20 cellular contexts compared by ENCODE assay signal in the genomic region with DNA sequence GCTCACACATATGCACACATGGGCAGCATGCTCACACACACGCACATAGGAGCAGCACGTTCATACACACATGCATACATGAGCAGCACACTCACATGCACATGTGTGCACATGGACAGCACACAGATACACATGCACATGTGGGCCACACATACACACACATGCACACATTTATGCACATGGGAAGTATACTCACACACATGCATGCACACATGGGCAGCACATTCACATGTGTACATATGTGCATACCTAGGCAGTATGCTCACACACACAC. TPM values are rescaled to one million over a fixed set of nuclear protein-coding genes. Genes with fewer than 3 reads are reported as not detected.
DNase-seq lines count a peak whose midpoint lies in the region; ATAC-seq, FAIRE-seq and TF ChIP-seq lines count a peak whose summit lies in the region.
"Had no signal": no experiment of that assay in that cellular context is flagged by ENCODE, and none has a peak within 500 bp of the region (broad histone marks: within the 10 kb centered on the region; RNA-seq: fewer than 3 reads in every experiment).

No MANE protein-coding gene starts in this region.

- H4K8ac ChIP-seq in H9 (replicated peaks; ENCODE audit: insufficient read length, low read depth, low read length): peak overlapping the region; percentile 7
- H4K8ac ChIP-seq in trophoblast cell (ENCODE audit: low read depth, low read length): no peak overlapping the region

- H3K27me3 Mint-ChIP-seq in H9 (ENCODE audit: low read depth) (no peaks in the 10 kb centered on the region), glutamatergic neuron (ENCODE audit: unreplicated experiment) (peaks cover 17% of the 10 kb centered on the region)
- H3K27me3 Mint-ChIP-seq: CD4-positive, alpha-beta memory T cell; IgD-negative memory B cell had no signal

- CTCF ChIA-PET in K562 (lab: Yijun Ruan, JAX; ENCODE audit: low intra/inter-chr PET ratio) (no interaction called here), PC-9 (lab: Charles Lee) (no interaction called here)

- BruUV-seq in K562 (replicated peaks; lab: Mats Ljungman, UMichigan) (no TSS peak), PC-9 (replicated peaks; lab: Mats Ljungman, UMichigan) (no TSS peak)

- no peaks in the 10 kb centered on the region for H3K4me1 ChIP-seq in H9 (ENCODE audit: insufficient read depth, low read length)
- H3K4me1 ChIP-seq in K562 (replicated peaks in 1 of 2; ENCODE audit: control insufficient read depth in 2 of 2, insufficient read depth in 2 of 2, low read length in 2 of 2): peaks cover 0 to 42% of the 10 kb centered on the region in 2 experiments; a peak in 1 of 5 replicates
- no peaks in the 10 kb centered on the region for H3K4me1 ChIP-seq in trophoblast cell (ENCODE audit: control insufficient read depth in 1 of 2, insufficient read depth in 2 of 2, low read length in 2 of 2)
- no peaks in the 10 kb centered on the region for H3K4me1 ChIP-seq in PC-9 (replicated peaks; ENCODE audit: insufficient read depth)
- H3K4me1 ChIP-seq: BE2C had no signal

- WGBS in H9 (ENCODE audit: extremely low coverage, insufficient read length, low lambda C conversion rate): no CpG with 5 or more reads among the region's 2 CpGs
- 1% methylated on average over 2 of the region's 2 CpGs for WGBS in K562 (ENCODE audit: insufficient coverage, low coverage, missing lambda C conversion rate)
- WGBS in trophoblast cell (ENCODE audit: extremely low coverage, insufficient coverage, insufficient read length): no CpG with 5 or more reads among the region's 2 CpGs

- no peaks in the 10 kb centered on the region for H3K36me3 ChIP-seq in K562 (ENCODE audit: control insufficient read depth, insufficient read depth, low read length)
- no peaks in the 10 kb centered on the region for H3K36me3 ChIP-seq in trophoblast cell (ENCODE audit: control insufficient read depth in 1 of 2, insufficient read depth in 2 of 2, low read length in 2 of 2)
- no peaks in the 10 kb centered on the region for H3K36me3 ChIP-seq in PC-9 (ENCODE audit: low read depth)
- H3K36me3 ChIP-seq: BE2C had no signal

- H3K9me3 ChIP-seq in H9 (ENCODE audit: control insufficient read depth, low read depth, low read length): no peaks in the 10 kb centered on the region
- peaks cover 14% of the 10 kb centered on the region; the same call in 1 of the 2 replicates for H3K9me3 ChIP-seq in K562 (replicated peaks; ENCODE audit: control insufficient read depth, insufficient read depth, low read depth, low read length)
- peaks cover 14% of the 10 kb centered on the region for H3K9me3 ChIP-seq in trophoblast cell (ENCODE audit: insufficient read depth, low read depth, low read length)
- no peaks in the 10 kb centered on the region for H3K9me3 ChIP-seq in PC-9 (ENCODE audit: insufficient read depth, low read depth)
- H3K9me3 ChIP-seq: BE2C had no signal

- H3K27ac Mint-ChIP-seq in H9 (peak overlapping the region in 2 of 3 experiments; percentile 66 to 79; a peak in 2 of 7 replicates), glutamatergic neuron (ENCODE audit: unreplicated experiment) (peak overlapping the region; percentile 77)
- H3K27ac Mint-ChIP-seq: HFFc6, IgD-negative memory B cell had no signal

- H3K4me3 ChIP-seq in K562 (no peak overlapping the region), trophoblast cell (ENCODE audit: low read depth, low read length) (peak overlapping the region; percentile 10), PC-9 (no peak overlapping the region)

- H3K27ac ChIP-seq in H9 (ENCODE audit: insufficient read length, low read depth, low read length): no peak overlapping the region
- H3K27ac ChIP-seq in K562 (ENCODE audit: extremely low read depth, low read depth, low read length): no peak overlapping the region
- H3K27ac ChIP-seq in trophoblast cell (ENCODE audit: low read depth, low read length): no peak overlapping the region
- no peak overlapping the region for H3K27ac ChIP-seq in PC-9
- H3K27ac ChIP-seq: C4-2B had no signal

- H3K79me2 ChIP-seq in H9 (ENCODE audit: insufficient read depth, low read length) (no peaks in the 10 kb centered on the region), K562 (ENCODE audit: control insufficient read depth, insufficient read depth, low read length) (no peaks in the 10 kb centered on the region), trophoblast cell (ENCODE audit: control insufficient read depth, insufficient read depth, low read length, poor library complexity) (no peaks in the 10 kb centered on the region), PC-9 (ENCODE audit: low read depth) (no peaks in the 10 kb centered on the region)

- H3K23ac ChIP-seq in H9 (ENCODE audit: insufficient read length, low read depth, low read length) (no peak overlapping the region), trophoblast cell (ENCODE audit: low read length) (no peak overlapping the region)

- peaks cover 4% of the 10 kb centered on the region for H3K9me1 ChIP-seq in K562 (ENCODE audit: control insufficient read depth, insufficient read depth, low read length)

- H4K91ac ChIP-seq in H9 (ENCODE audit: insufficient read length, low read depth, low read length): no peak overlapping the region
- no peak overlapping the region for H4K91ac ChIP-seq in trophoblast cell (ENCODE audit: low read depth, low read length)

- H3K4ac ChIP-seq in H9 (ENCODE audit: low read depth, low read length) (no peak overlapping the region), trophoblast cell (ENCODE audit: low read depth, low read length) (no peak overlapping the region)

- no peak overlapping the region for H2BK15ac ChIP-seq in H9 (ENCODE audit: low read depth, low read length)

- intact Hi-C loops in K562 (cut with micrococcal nuclease): loop anchor here (2.0 kb wide), 1 partner anchor 19 kb away; no protein-coding TSS in a partner anchor
- intact Hi-C loops in PC-9 (cut with micrococcal nuclease; ENCODE audit: unreplicated experiment): no loop called here

- H3K27me3 ChIP-seq in H9 (ENCODE audit: insufficient read depth, low read length) (no peaks in the 10 kb centered on the region), K562 (ENCODE audit: control insufficient read depth in 2 of 2, insufficient read depth in 2 of 2, low read length in 2 of 2) (peaks cover 41 to 92% of the 10 kb centered on the region in 2 experiments; a peak in 4 of 5 replicates), trophoblast cell (ENCODE audit: insufficient read depth, low read length) (no peaks in the 10 kb centered on the region), PC-9 (ENCODE audit: insufficient read depth, low read depth) (peaks cover 28% of the 10 kb centered on the region)
- H3K27me3 ChIP-seq: BE2C had no signal

- H3F3A ChIP-seq in PC-9 (ENCODE audit: insufficient read depth, low read depth): peaks cover 6% of the 10 kb centered on the region; the same call in 1 of the 2 replicates

- H3K9ac ChIP-seq in H9 (ENCODE audit: extremely low read depth, insufficient read length, low read length) (no peak overlapping the region), K562 (ENCODE audit: insufficient read depth in 1 of 2, low read depth in 2 of 2, low read length in 2 of 2) (no peak overlapping the region), trophoblast cell (ENCODE audit: low read length) (no peak overlapping the region)

- H3T11ph ChIP-seq in H9 (ENCODE audit: low read length): no peak overlapping the region

- TF ChIP-seq CTCF in H9 (conservative IDR thresholded peaks at IDR 0.05): no peak
- no peak for TF ChIP-seq CTCF in K562 (IDR thresholded peaks at IDR 0.05 in 2 of 3, conservative IDR thresholded peaks at IDR 0.05 in 1 of 3; ENCODE audit: insufficient read depth in 2 of 3, low read depth in 1 of 3, low read length in 3 of 3)
- no peak for TF ChIP-seq CTCF in glutamatergic neuron (IDR thresholded peaks at IDR 0.05; ENCODE audit: partially characterized antibody, unreplicated experiment)
- TF ChIP-seq CTCF in PC-9 (conservative IDR thresholded peaks at IDR 0.05): no peak

- H2BK12ac ChIP-seq in H9 (ENCODE audit: insufficient read length, low read depth, low read length): no peak overlapping the region
- no peak overlapping the region for H2BK12ac ChIP-seq in trophoblast cell (ENCODE audit: low read length)

- H2AFZ ChIP-seq in H9 (ENCODE audit: low read length) (no peak overlapping the region), K562 (ENCODE audit: low read depth, low read length) (no peak overlapping the region), trophoblast cell (ENCODE audit: insufficient read depth, low read length, poor library complexity) (no peak overlapping the region), PC-9 (no peak overlapping the region)

- FAIRE-seq in K562 (lab: Jason Lieb, UNC): peak; percentile 57
- FAIRE-seq: A204.1 had no signal

- TF ChIP-seq EP300 in K562 (IDR thresholded peaks at IDR 0.05; ENCODE audit: low read length): no peak

- ATAC-seq in K562: no peak
- ATAC-seq: HCT116 had no signal

- no peak overlapping the region for H4K12ac ChIP-seq in trophoblast cell (ENCODE audit: low read depth, low read length)

- H3K4me3 Mint-ChIP-seq in H9: no peak overlapping the region
- H3K4me3 Mint-ChIP-seq in glutamatergic neuron (ENCODE audit: unreplicated experiment): no peak overlapping the region
- H3K4me3 Mint-ChIP-seq: CD4-positive, alpha-beta memory T cell; HFFc6; IgD-negative memory B cell had no signal

- H3K9me3 Mint-ChIP-seq in H9: peaks cover 9 to 14% of the 10 kb centered on the region in 2 experiments; a peak in 4 of 5 replicates
- H3K9me3 Mint-ChIP-seq in glutamatergic neuron (ENCODE audit: unreplicated experiment): peaks cover 12% of the 10 kb centered on the region
- H3K9me3 Mint-ChIP-seq: CD4-positive, alpha-beta memory T cell; IgD-negative memory B cell had no signal

- no peaks in the 10 kb centered on the region for H3K79me1 ChIP-seq in H9 (ENCODE audit: insufficient read depth, low read depth, low read length, poor library complexity, severe bottlenecking)
- no peaks in the 10 kb centered on the region for H3K79me1 ChIP-seq in trophoblast cell (ENCODE audit: low read length)

- POLR2A ChIA-PET in K562 (lab: Yijun Ruan, JAX) (no interaction called here), PC-9 (lab: Charles Lee; ENCODE audit: unreplicated experiment) (no interaction called here)

- no peak for TF ChIP-seq RAD21 in K562 (CRISPR knock-in tag; conservative IDR thresholded peaks at IDR 0.05 in 1 of 2, IDR thresholded peaks at IDR 0.05 in 1 of 2)

- H3K36me3 Mint-ChIP-seq in H9 (ENCODE audit: insufficient read depth in 1 of 3, low read depth in 3 of 3): peaks cover 0 to 5% (median 0%) of the 10 kb centered on the region in 3 experiments; a peak in 1 of 7 replicates
- H3K36me3 Mint-ChIP-seq in glutamatergic neuron (ENCODE audit: unreplicated experiment): no peaks in the 10 kb centered on the region
- H3K36me3 Mint-ChIP-seq: CD4-positive, alpha-beta memory T cell; IgD-negative memory B cell had no signal

- DNase-seq in H9: no peak
- no peak for DNase-seq in K562 (ENCODE audit: extremely low read depth in 1 of 4, low spot score in 3 of 4)
- DNase-seq in glutamatergic neuron: no peak
- DNase-seq in trophoblast cell: no peak
- DNase-seq in NCI-H128 (lab: John Stamatoyannopoulos, UW; ENCODE audit: unreplicated experiment): no peak
- DNase-seq in activated naive CD4-positive, alpha-beta T cell (lab: John Stamatoyannopoulos, UW): no peak
- no peak for DNase-seq in PC-9
- DNase-seq: ACHN; BE2C; CD4-positive, alpha-beta memory T cell; DMS153; DMS79; GDM1; GOT3; HFFc6; KG1 had no signal

- H2BK5ac ChIP-seq in H9 (ENCODE audit: insufficient read length, low read length) (no peak overlapping the region), trophoblast cell (ENCODE audit: low read depth, low read length, poor library complexity) (no peak overlapping the region)

- H3K4me1 Mint-ChIP-seq in H9 (peaks cover 3 to 17% of the 10 kb centered on the region in 2 experiments), glutamatergic neuron (ENCODE audit: low read depth, unreplicated experiment) (peaks cover 23% of the 10 kb centered on the region)
- H3K4me1 Mint-ChIP-seq: IgD-negative memory B cell had no signal

- H3K18ac ChIP-seq in H9 (ENCODE audit: insufficient read length, low read depth, low read length): no peak overlapping the region
- H3K18ac ChIP-seq in trophoblast cell (ENCODE audit: low read length): no peak overlapping the region

- H4K20me1 ChIP-seq in H9 (ENCODE audit: control insufficient read depth, insufficient read depth, insufficient read length) (no peaks in the 10 kb centered on the region), K562 (replicated peaks; ENCODE audit: control insufficient read depth, insufficient read depth, low read length) (peaks cover 24% of the 10 kb centered on the region), PC-9 (ENCODE audit: insufficient read depth) (no peaks in the 10 kb centered on the region)

- no peak for TF ChIP-seq POLR2A in K562 (conservative IDR thresholded peaks at IDR 0.05)

- no peak overlapping the region for H2BK20ac ChIP-seq in H9 (ENCODE audit: low read depth, low read length, poor library complexity, severe bottlenecking)

- H2BK120ac ChIP-seq in H9 (ENCODE audit: low read depth, low read length, poor library complexity, severe bottlenecking) (no peak overlapping the region), trophoblast cell (ENCODE audit: insufficient read depth, low read length, poor library complexity) (no peak overlapping the region)

- H3K4me2 ChIP-seq in H9 (ENCODE audit: insufficient read depth, insufficient read length, low read length): no peak overlapping the region
- no peak overlapping the region for H3K4me2 ChIP-seq in K562 (ENCODE audit: insufficient read depth, low read length)
- H3K4me2 ChIP-seq in trophoblast cell (ENCODE audit: low read length): no peak overlapping the region
- no peak overlapping the region for H3K4me2 ChIP-seq in PC-9

- H3K23me2 ChIP-seq in H9 (ENCODE audit: insufficient read length, low read depth, low read length, poor library complexity, severe bottlenecking): no peaks in the 10 kb centered on the region

- no peak overlapping the region for H3K14ac ChIP-seq in H9 (ENCODE audit: insufficient read depth, low read length)
- H3K14ac ChIP-seq in trophoblast cell (ENCODE audit: low read length): no peak overlapping the region

- in situ Hi-C loops in K562 (cut with MboI): no loop called here

- H3K9me2 ChIP-seq in PC-9 (ENCODE audit: insufficient read depth): no peaks in the 10 kb centered on the region

- H3K56ac ChIP-seq in H9 (ENCODE audit: insufficient read length, low read depth, low read length): no peak overlapping the region

- no peak overlapping the region for H4K5ac ChIP-seq in H9 (ENCODE audit: insufficient read length, low read depth, low read length)

- H2AK5ac ChIP-seq in H9 (ENCODE audit: insufficient read length, low read length) (no peak overlapping the region), trophoblast cell (ENCODE audit: low read length) (no peak overlapping the region)

RNA-seq across cellular contexts. Expression of a gene that starts 42.5 kb away (rescaled TPM):
- total RNA-seq in H9 (2021) (18.3 and 19.0 TPM in 2 replicates), K562 (2014; rRNA removed) (1.5 and 2.3 TPM in 2 replicates), K562 (2014; rRNA removed; fragmentation: Illumina TruSeq; extraction: Trizol) (not detected in 2 replicates), K562 (2015; rRNA removed; fragmentation: Illumina TruSeq; extraction: Trizol) (0.41 and 0.43 TPM in 2 replicates), K562 (2021) (2.8 and 3.0 TPM in 2 replicates), glutamatergic neuron (ENCODE audit: unreplicated experiment) (38.3 TPM), PC-9 (2021) (5.0 and 7.0 TPM in 2 replicates)
- 0.62 and 4.8 TPM in 2 replicates for total RNA-seq in K562 (2011; cell fraction: chromatin; rRNA removed; ENCODE audit: low replicate concordance)
- 7.4 and 9.8 TPM in 2 replicates for total RNA-seq in K562 (2011; cell fraction: nucleolus; rRNA removed)
- 3.2 and 3.7 TPM in 2 replicates for total RNA-seq in K562 (2011; cell fraction: nucleoplasm; rRNA removed)
- polyA plus RNA-seq in K562 (2011; rRNA removed) (1.3 and 4.4 TPM in 2 replicates), K562 (2014; fragmentation: Illumina TruSeq; extraction: Trizol) (0.46 TPM in 1 of 2 replicates, not detected in the other), K562 (2014; fragmentation: Nextera tagmentation; extraction: Ambion mirVana) (under 1 TPM in 1 of 2 experiments, not detected in 1; 0.04 TPM), K562 (2014; rRNA removed) (1.2 and 2.3 TPM in 2 replicates)
- polyA plus RNA-seq in K562 (2011; cell fraction: cytosol; rRNA removed): 5.9 and 9.9 TPM in 2 replicates
- polyA plus RNA-seq in K562 (2011; cell fraction: nucleus; rRNA removed): 2.9 and 3.5 TPM in 2 replicates
- 2.9 and 4.6 TPM in 2 replicates for polyA plus RNA-seq in K562 (2012)
- 1.0 and 1.5 TPM in 2 replicates for polyA minus RNA-seq in K562 (2011; rRNA and poly(A)+ RNA removed)
- 5.1 and 13.6 TPM in 2 replicates for polyA minus RNA-seq in K562 (2011; cell fraction: cytosol; rRNA and poly(A)+ RNA removed)
- 0.40 and 1.3 TPM in 2 replicates for polyA minus RNA-seq in K562 (2011; cell fraction: nucleus; rRNA and poly(A)+ RNA removed)
- 10.4 and 11.7 TPM in 2 replicates for polyA plus RNA-seq in trophoblast cell (2013)
- polyA plus RNA-seq: IgD-negative memory B cell had no signal
